Comparison of ENCODE assay signal across 9 cellular contexts in genomic region chr18:51193621-51194287, GRCh38. TPM values are rescaled to one million over a fixed set of nuclear protein-coding genes. Genes with fewer than 3 reads are reported as not detected.
DNase-seq lines count a peak whose midpoint lies in the region; ATAC-seq and TF ChIP-seq lines count a peak whose summit lies in the region.
"Had no signal": no experiment of that assay in that cellular context is flagged by ENCODE, and none has a peak within 500 bp of the region (broad histone marks: within the 10 kb centered on the region; RNA-seq: fewer than 3 reads in every experiment).

No MANE protein-coding gene starts in this region.

- no peaks in the 10 kb centered on the region for H3K9me3 ChIP-seq in upper lobe of left lung

- peak overlapping the region in 2 of 4 donors; percentile 40 to 67 for H3K27ac ChIP-seq in upper lobe of left lung

- no peaks in the 10 kb centered on the region for H3K27me3 ChIP-seq in upper lobe of left lung

- H3K4me3 Mint-ChIP-seq in memory B cell: peak overlapping the region; percentile 39

- H3K4me3 ChIP-seq in AG10803 (ENCODE audit: low read length): peak overlapping the region; percentile 95
- H3K4me3 ChIP-seq in upper lobe of left lung: peak overlapping the region in 1 of 4 donors; percentile 61

- ATAC-seq in memory B cell (ENCODE audit: low read depth) (no peak), GM18867 (IDR thresholded peaks at IDR 0.05; ENCODE audit: unreplicated experiment) (no peak), upper lobe of left lung (ENCODE audit: low FRiP score in 2 of 2) (no peak)

- peaks cover 17 to 55% (median 40%) of the 10 kb centered on the region in 4 donors for H3K4me1 ChIP-seq in upper lobe of left lung

- POLR2A ChIA-PET in HEK293T (lab: Yijun Ruan, JAX): no interaction called here

- TF ChIP-seq POLR2A in upper lobe of left lung (IDR thresholded peaks at IDR 0.05): no peak

- H3K36me3 ChIP-seq in upper lobe of left lung: no peaks in the 10 kb centered on the region

- H3K36me3 Mint-ChIP-seq in memory B cell: peaks cover 4% of the 10 kb centered on the region

- no peaks in the 10 kb centered on the region for H3K27me3 Mint-ChIP-seq in memory B cell

- H3K9me3 Mint-ChIP-seq in memory B cell: no peaks in the 10 kb centered on the region

- DNase-seq in AG10803 (ENCODE audit: low read depth) (peak; percentile 52), HEK293T (ENCODE audit: extremely low spot score) (no peak), astrocyte of the hippocampus (ENCODE audit: low read depth, low spot score) (peak; percentile 40), memory B cell (ENCODE audit: low spot score in 2 of 2) (no peak), NOMO-1 treated with dmso at 0.1 percent for 144 hours (lab: John Stamatoyannopoulos, UW; ENCODE audit: unreplicated experiment) (no peak), upper lobe of left lung (no peak)
- no peak for DNase-seq in stimulated activated CD8-positive, alpha-beta memory T cell treated with anti-CD3 and anti-CD28 coated beads, Interleukin-4, amount 100 ng/mL, for 48 hours
- DNase-seq: NCI-H82 had no signal

- H3K27ac Mint-ChIP-seq in memory B cell: peak overlapping the region; percentile 78

- 38 to 41% methylated on average over 5 of the region's 5 CpGs for WGBS in upper lobe of left lung, 2 donors

- CTCF ChIA-PET in HEK293T (lab: Yijun Ruan, JAX): interaction anchor here (0.6 kb wide), 1 partner anchor 61 kb away, joined by 6 read pairs; no protein-coding TSS in a partner anchor

- TF ChIP-seq CTCF in AG10803 (conservative IDR thresholded peaks at IDR 0.05; ENCODE audit: low read length) (no peak), upper lobe of left lung (IDR thresholded peaks at IDR 0.05) (no peak)

- no peak for TF ChIP-seq EP300 in upper lobe of left lung (IDR thresholded peaks at IDR 0.05)

- H3K4me1 Mint-ChIP-seq in memory B cell: peaks cover 41% of the 10 kb centered on the region

TF ChIP-seq in HEK293T, 16 proteins besides CTCF, POLR2A, EP300 and RAD21:
- no peak for TF ChIP-seq NFRKB (IDR thresholded peaks at IDR 0.05)
- no peak for TF ChIP-seq LEF1 (IDR thresholded peaks at IDR 0.05; ENCODE audit: borderline replicate concordance)
- peak; percentile 70 for TF ChIP-seq PKNOX1 (IDR thresholded peaks at IDR 0.05)

RNA-seq across cellular contexts. Expression of gene MEX3C, which starts 3.7 kb away (rescaled TPM):
- 10 to 100 TPM; 12.2 to 30.7 (median 19.2) TPM for total RNA-seq in upper lobe of left lung

Comparison
In these comparisons a context has a peak if more than half of its experiments do, and no peak if none do; other contexts are left out.
1. DNase-seq: peak in AG10803 (single experiment) and astrocyte of the hippocampus (single experiment); none in HEK293T (single experiment), memory B cell (0 of 2), NOMO-1 treated with dmso at 0.1 percent for 144 hours (single experiment), upper lobe of left lung (0 of 2) and stimulated activated CD8-positive, alpha-beta memory T cell treated with anti-CD3 and anti-CD28 coated beads, Interleukin-4, amount 100 ng/mL, for 48 hours (single experiment).